In the genomic region with DNA sequence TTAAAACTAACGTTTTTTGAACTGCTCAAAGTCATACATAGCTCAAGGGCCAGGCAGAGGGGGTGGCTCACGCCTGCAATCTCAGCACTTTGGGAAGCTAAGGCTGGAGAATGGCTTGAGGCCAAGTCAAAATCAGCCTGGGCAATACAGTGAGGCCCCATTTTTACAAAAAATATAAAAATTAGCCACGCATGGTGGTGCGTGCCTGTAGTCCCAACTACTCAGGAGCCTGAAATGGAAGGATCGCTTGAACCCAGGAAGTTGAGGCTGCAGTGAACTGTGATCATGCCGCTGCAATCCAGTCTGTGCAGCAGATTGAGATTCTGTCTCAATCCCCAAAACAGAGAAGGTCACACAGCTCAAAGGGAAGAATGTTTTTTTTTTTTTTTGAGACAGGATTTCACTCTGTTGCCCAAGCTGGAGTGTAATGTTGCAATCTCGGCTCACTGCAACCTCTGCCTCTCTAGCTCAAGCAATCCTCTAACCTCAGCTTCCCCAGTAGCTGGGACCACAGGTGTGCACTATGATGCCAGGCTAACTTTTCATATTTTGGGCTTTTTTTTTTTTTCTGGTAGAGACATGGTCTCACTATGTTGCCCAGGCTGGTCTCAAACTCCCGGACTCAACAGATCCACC, we compare ENCODE assay signal across 13 cellular contexts. TPM values are rescaled to one million over a fixed set of nuclear protein-coding genes. Genes with fewer than 3 reads are reported as not detected.
DNase-seq lines count a peak whose midpoint lies in the region; ATAC-seq, FAIRE-seq and TF ChIP-seq lines count a peak whose summit lies in the region.
"Had no signal": no experiment of that assay in that cellular context is flagged by ENCODE, and none has a peak within 500 bp of the region (broad histone marks: within the 10 kb centered on the region; RNA-seq: fewer than 3 reads in every experiment).

No MANE protein-coding gene starts in this region.

- no peak for ATAC-seq in GM12878
- no peak for ATAC-seq in HG02870 (IDR thresholded peaks at IDR 0.05; ENCODE audit: unreplicated experiment)
- ATAC-seq in HG03378 (IDR thresholded peaks at IDR 0.05; ENCODE audit: unreplicated experiment) = no peak
- ATAC-seq: pancreas had no signal

- peak overlapping the region; percentile 31 for H3K27ac ChIP-seq in AG04450 (ENCODE audit: low read depth, low read length)
- H3K27ac ChIP-seq in GM12878 (ENCODE audit: control insufficient read depth, insufficient read depth) = no peak overlapping the region

- no peaks in the 10 kb centered on the region for H3K27me3 Mint-ChIP-seq in IgD-negative memory B cell

- no peak for TF ChIP-seq RAD21 in GM12878 (IDR thresholded peaks at IDR 0.05; ENCODE audit: insufficient read depth, low read depth, low read length)

- TF ChIP-seq CTCF in AG04450 (IDR thresholded peaks at IDR 0.05; ENCODE audit: low read depth, low read length) (no peak), GM12878 (IDR thresholded peaks at IDR 0.05 in 2 of 3, conservative IDR thresholded peaks at IDR 0.05 in 1 of 3; ENCODE audit: control insufficient read depth in 2 of 3, extremely low read depth in 1 of 3, insufficient read depth in 1 of 3, low read depth in 3 of 3, low read length in 3 of 3) (no peak)

- BruUV-seq in GM12878 (replicated peaks; lab: Mats Ljungman, UMichigan) = no TSS peak

- no peaks in the 10 kb centered on the region for H3K27me3 ChIP-seq in AG04450 (ENCODE audit: control insufficient read depth, insufficient read depth, low read length)
- H3K27me3 ChIP-seq in GM12878 (replicated peaks in 1 of 2; ENCODE audit: control insufficient read depth in 2 of 2, insufficient read depth in 2 of 2, low read length in 1 of 2) = no peaks in the 10 kb centered on the region
- H3K27me3 ChIP-seq: pancreas had no signal

- peaks cover 8% of the 10 kb centered on the region for H3K4me1 ChIP-seq in GM12878 (ENCODE audit: control insufficient read depth, insufficient read depth, low read length)

- DNase-seq in AG04450 (ENCODE audit: low read depth, low spot score) = no peak
- DNase-seq in GM12878 (ENCODE audit: low read depth, low spot score) = no peak
- DNase-seq in medulla oblongata (ENCODE audit: extremely low spot score) = peak; percentile 30
- DNase-seq in GDM1 (lab: John Stamatoyannopoulos, UW) = no peak
- DNase-seq in DMS153 (lab: John Stamatoyannopoulos, UW) = no peak
- DNase-seq: activated CD4-positive, CD25-positive, alpha-beta regulatory T cell; NCI-H187; pancreas had no signal

- in situ Hi-C loops in GM12878 (cut with MboI) = no loop called here

- no peak for TF ChIP-seq POLR2A in GM12878 (IDR thresholded peaks at IDR 0.05; ENCODE audit: low read depth, low read length)

- H3K9ac ChIP-seq in GM12878 (ENCODE audit: control insufficient read depth, insufficient read depth, low read length) = no peak overlapping the region

- peak overlapping the region; percentile 40; the same call in 1 of the 2 replicates for H3K4me2 ChIP-seq in GM12878 (ENCODE audit: control insufficient read depth, insufficient read depth)

- POLR2A ChIA-PET in AG04450 (lab: Yijun Ruan, JAX) = interaction anchor here (0.6 to 0.8 kb wide), 4 partner anchors 12 to 660 kb away, joined by 3 read pairs; partner anchors contain the start of genes AJUBA and PRMT5
- POLR2A ChIA-PET in GM12878 (lab: Charles Lee) = interaction anchor here (0.7 to 6.2 kb wide), 8 partner anchors 12 to 121 kb away, joined by 3 to 73 read pairs (median 4); partner anchors contain the start of genes LRP10 and PRMT5

- intact Hi-C loops in GM12878 (cut with micrococcal nuclease; ENCODE audit: unreplicated experiment) = loop anchor here (5.0 to 10.0 kb wide), 2 partner anchors 44 to 431 kb away; partner anchors contain the start of gene LRP10

- peaks cover 0 to 2% (median 0%) of the 10 kb centered on the region in 3 donors for H3K9me3 Mint-ChIP-seq in IgD-negative memory B cell

- peaks cover 45% of the 10 kb centered on the region for H3K79me2 ChIP-seq in GM12878 (ENCODE audit: control insufficient read depth, insufficient read depth, low read length)

- H4K20me1 ChIP-seq in GM12878 (ENCODE audit: control insufficient read depth, insufficient read depth) = no peaks in the 10 kb centered on the region

- H3K4me1 Mint-ChIP-seq in IgD-negative memory B cell = peaks cover 18 to 28% (median 21%) of the 10 kb centered on the region in 3 donors

- TF ChIP-seq EP300 in GM12878 (IDR thresholded peaks at IDR 0.05; ENCODE audit: borderline replicate concordance in 1 of 2, control insufficient read depth in 1 of 2, low read depth in 2 of 2, low read length in 2 of 2) = no peak

- H3K27ac Mint-ChIP-seq in IgD-negative memory B cell = peak overlapping the region; percentile 39 to 99 (median 50)

- 86% methylated on average over 8 of the region's 8 CpGs for WGBS in GM12878 (ENCODE audit: insufficient coverage, insufficient replicate concordance, low lambda C conversion rate, missing lambda C conversion rate)

- FAIRE-seq in GM12878 (lab: Jason Lieb, UNC) = no peak
- FAIRE-seq: endometrium, islet of Langerhans, pancreas had no signal

- peaks cover 2 to 7% of the 10 kb centered on the region in 2 experiments; a peak in 3 of 4 replicates for H3K36me3 ChIP-seq in GM12878 (ENCODE audit: control insufficient read depth in 2 of 2, insufficient read depth in 2 of 2, low read length in 1 of 2)
- H3K36me3 ChIP-seq: pancreas had no signal

- H3K4me3 Mint-ChIP-seq in IgD-negative memory B cell = peak overlapping the region in 2 of 4 donors; percentile 21 to 52

- no peak overlapping the region for H2AFZ ChIP-seq in GM12878 (ENCODE audit: control insufficient read depth, low read depth, low read length)

- CTCF ChIA-PET in AG04450 (lab: Charles Lee) (interaction anchor here (0.6 to 5.9 kb wide), 11 partner anchors 14 to 1327 kb away, joined by 3 to 36 read pairs (median 7); partner anchors contain the start of genes LRP10 and PRMT5), GM12878 (lab: Yijun Ruan, JAX) (interaction anchor here (0.6 to 6.0 kb wide), 11 partner anchors 14 to 636 kb away, joined by 3 to 56 read pairs (median 3); partner anchors contain the start of genes LRP10 and PRMT5)

- RAD21 ChIA-PET in GM12878 (lab: Charles Lee; ENCODE audit: unreplicated experiment) = interaction anchor here (1.1 to 1.7 kb wide), 6 partner anchors 8 to 86 kb away, joined by 3 to 8 read pairs (median 4); no protein-coding TSS in a partner anchor

- H3K9me3 ChIP-seq in AG04450 (ENCODE audit: control insufficient read depth, insufficient read depth, low read length) (no peaks in the 10 kb centered on the region), GM12878 (replicated peaks; ENCODE audit: control insufficient read depth, insufficient read depth, low read length) (no peaks in the 10 kb centered on the region)
- H3K9me3 ChIP-seq: pancreas had no signal

- SMC1A ChIA-PET in GM12878 (lab: Charles Lee; ENCODE audit: uncharacterized antibody, unreplicated experiment) = interaction anchor here (0.6 to 2.3 kb wide), 12 partner anchors 10 to 296 kb away, joined by 3 to 9 read pairs (median 4); partner anchors contain the start of gene PRMT5

- H3K36me3 Mint-ChIP-seq in IgD-negative memory B cell = peaks cover 5% of the 10 kb centered on the region

- H3K4me3 ChIP-seq in AG04450 (ENCODE audit: low read depth, low read length) (no peak overlapping the region), GM12878 (no peak overlapping the region)
- H3K4me3 ChIP-seq: pancreas had no signal

RNA-seq across cellular contexts. Expression of gene RBM23, which starts 2.9 kb away (rescaled TPM):
- polyA plus RNA-seq in AG04450 (2011; rRNA removed) (46.2 and 47.2 TPM in 2 replicates), IgD-negative memory B cell (49.7 TPM), GM12878 (2011; rRNA removed) (72.6 and 75.2 TPM in 2 replicates), GM12878 (2014; fragmentation: Illumina TruSeq; extraction: Trizol) (70.4 and 72.4 TPM in 2 replicates), GM12878 (2014; fragmentation: Nextera tagmentation; extraction: Ambion mirVana) (10 to 100 TPM; 60.7 to 65.7 TPM), GM12878 (2014; rRNA removed) (52.9 and 55.0 TPM in 2 replicates), GM12878 (2016; fragmentation: Nextera tagmentation; extraction: Ambion mirVana) (10 to 100 TPM; 60.5 to 61.9 TPM)
- 73.1 and 79.5 TPM in 2 replicates for polyA minus RNA-seq in AG04450 (2011; rRNA and poly(A)+ RNA removed)
- total RNA-seq in GM12878 (2013; cell fraction: nucleolus; rRNA removed) = 86.0 and 99.3 TPM in 2 replicates
- total RNA-seq in GM12878 (2014; rRNA removed) (54.0 and 63.9 TPM in 2 replicates), GM12878 (2014; rRNA removed; fragmentation: Illumina TruSeq; extraction: Trizol) (55.1 and 55.6 TPM in 2 replicates), GM12878 (2021) (61.4 and 66.1 TPM in 2 replicates)
- 38.1 TPM for polyA plus RNA-seq in GM12878 (2011; ENCODE audit: low read depth)
- polyA plus RNA-seq in GM12878 (2011; cell fraction: cytosol; rRNA removed) = 75.3 and 79.2 TPM in 2 replicates
- polyA plus RNA-seq in GM12878 (2011; cell fraction: nucleus; rRNA removed) = 84.1 and 96.7 TPM in 2 replicates
- polyA plus RNA-seq in GM12878 (2012) = 28.1 and 30.3 TPM in 2 replicates
- polyA minus RNA-seq in GM12878 (2011; rRNA and poly(A)+ RNA removed) = 88.0 and 92.9 TPM in 2 replicates
- polyA minus RNA-seq in GM12878 (2011; cell fraction: cytosol; rRNA and poly(A)+ RNA removed) = 33.0 and 43.8 TPM in 2 replicates
- 27.3 and 65.8 TPM in 2 replicates for polyA minus RNA-seq in GM12878 (2011; cell fraction: nucleus; rRNA and poly(A)+ RNA removed)

RNA-seq across cellular contexts. Expression of gene PRMT5, which starts 13.2 kb away (rescaled TPM):
- polyA plus RNA-seq in AG04450 (2011; rRNA removed) = 125 and 133 TPM in 2 replicates
- 144 and 157 TPM in 2 replicates for polyA minus RNA-seq in AG04450 (2011; rRNA and poly(A)+ RNA removed)
- polyA plus RNA-seq in IgD-negative memory B cell = 45.0 TPM
- 38.4 and 43.2 TPM in 2 replicates for total RNA-seq in GM12878 (2013; cell fraction: nucleolus; rRNA removed)
- total RNA-seq in GM12878 (2014; rRNA removed) = 96.2 and 106 TPM in 2 replicates
- total RNA-seq in GM12878 (2014; rRNA removed; fragmentation: Illumina TruSeq; extraction: Trizol) = 103 and 113 TPM in 2 replicates
- 105 and 115 TPM in 2 replicates for total RNA-seq in GM12878 (2021)
- 71.5 TPM for polyA plus RNA-seq in GM12878 (2011; ENCODE audit: low read depth)
- polyA plus RNA-seq in GM12878 (2011; rRNA removed) = 175 and 221 TPM in 2 replicates
- 284 and 348 TPM in 2 replicates for polyA plus RNA-seq in GM12878 (2011; cell fraction: cytosol; rRNA removed)
- 231 and 240 TPM in 2 replicates for polyA plus RNA-seq in GM12878 (2011; cell fraction: nucleus; rRNA removed)
- polyA plus RNA-seq in GM12878 (2012) = 53.0 and 76.1 TPM in 2 replicates
- 125 and 129 TPM in 2 replicates for polyA plus RNA-seq in GM12878 (2014; fragmentation: Illumina TruSeq; extraction: Trizol)
- 10 to 100 TPM; 54.3 to 71.6 TPM for polyA plus RNA-seq in GM12878 (2014; fragmentation: Nextera tagmentation; extraction: Ambion mirVana)
- 106 and 118 TPM in 2 replicates for polyA plus RNA-seq in GM12878 (2014; rRNA removed)
- polyA plus RNA-seq in GM12878 (2016; fragmentation: Nextera tagmentation; extraction: Ambion mirVana) = 100 to 1,000 TPM; 175 to 195 TPM
- 257 and 258 TPM in 2 replicates for polyA minus RNA-seq in GM12878 (2011; rRNA and poly(A)+ RNA removed)
- polyA minus RNA-seq in GM12878 (2011; cell fraction: cytosol; rRNA and poly(A)+ RNA removed) = 104 and 113 TPM in 2 replicates
- 50.1 and 66.8 TPM in 2 replicates for polyA minus RNA-seq in GM12878 (2011; cell fraction: nucleus; rRNA and poly(A)+ RNA removed)

RNA-seq across cellular contexts. Expression of gene REM2, which starts 33.0 kb away (rescaled TPM):
- polyA plus RNA-seq in AG04450 (2011; rRNA removed) (0.06 and 0.19 TPM in 2 replicates), IgD-negative memory B cell (2.6 TPM), GM12878 (2011; rRNA removed) (0.69 and 1.1 TPM in 2 replicates), GM12878 (2014; fragmentation: Illumina TruSeq; extraction: Trizol) (0.17 and 0.66 TPM in 2 replicates), GM12878 (2014; fragmentation: Nextera tagmentation; extraction: Ambion mirVana) (1 to 10 TPM in 1 of 2 experiments, under 1 TPM in 1; 0.68 to 1.3 TPM), GM12878 (2014; rRNA removed) (1.3 and 1.5 TPM in 2 replicates), GM12878 (2016; fragmentation: Nextera tagmentation; extraction: Ambion mirVana) (1 to 10 TPM in 1 of 2 experiments, under 1 TPM in 1; 0.97 to 1.5 TPM)
- 0.23 TPM in 1 of 2 replicates, not detected in the other for polyA minus RNA-seq in AG04450 (2011; rRNA and poly(A)+ RNA removed)
- 3.3 and 4.7 TPM in 2 replicates for total RNA-seq in GM12878 (2013; cell fraction: nucleolus; rRNA removed)
- total RNA-seq in GM12878 (2014; rRNA removed) (0.87 and 1.2 TPM in 2 replicates), GM12878 (2014; rRNA removed; fragmentation: Illumina TruSeq; extraction: Trizol) (0.27 and 0.37 TPM in 2 replicates), GM12878 (2021) (0.66 and 0.69 TPM in 2 replicates)
- 0.84 TPM for polyA plus RNA-seq in GM12878 (2011; ENCODE audit: low read depth)
- polyA plus RNA-seq in GM12878 (2011; cell fraction: cytosol; rRNA removed) = 0.59 and 0.61 TPM in 2 replicates
- 1.9 and 2.3 TPM in 2 replicates for polyA plus RNA-seq in GM12878 (2011; cell fraction: nucleus; rRNA removed)
- 0.94 and 1.6 TPM in 2 replicates for polyA plus RNA-seq in GM12878 (2012)
- 0.88 and 1.6 TPM in 2 replicates for polyA minus RNA-seq in GM12878 (2011; rRNA and poly(A)+ RNA removed)
- polyA minus RNA-seq in GM12878 (2011; cell fraction: cytosol; rRNA and poly(A)+ RNA removed) = 0.94 TPM in 2 replicates
- 2.4 and 2.8 TPM in 2 replicates for polyA minus RNA-seq in GM12878 (2011; cell fraction: nucleus; rRNA and poly(A)+ RNA removed)

RNA-seq across cellular contexts. Expression of gene HAUS4, which starts 40.9 kb away (rescaled TPM):
- polyA plus RNA-seq in AG04450 (2011; rRNA removed) (22.7 and 25.4 TPM in 2 replicates), IgD-negative memory B cell (28.5 TPM), GM12878 (2011; rRNA removed) (77.0 and 98.3 TPM in 2 replicates), GM12878 (2014; fragmentation: Illumina TruSeq; extraction: Trizol) (51.8 and 73.5 TPM in 2 replicates), GM12878 (2014; fragmentation: Nextera tagmentation; extraction: Ambion mirVana) (10 to 100 TPM; 14.9 to 33.0 TPM), GM12878 (2014; rRNA removed) (64.7 and 73.5 TPM in 2 replicates), GM12878 (2016; fragmentation: Nextera tagmentation; extraction: Ambion mirVana) (10 to 100 TPM; 49.4 to 58.2 TPM)
- 11.1 and 18.0 TPM in 2 replicates for polyA minus RNA-seq in AG04450 (2011; rRNA and poly(A)+ RNA removed)
- total RNA-seq in GM12878 (2013; cell fraction: nucleolus; rRNA removed) = 46.0 and 58.5 TPM in 2 replicates
- total RNA-seq in GM12878 (2014; rRNA removed) (71.8 and 84.5 TPM in 2 replicates), GM12878 (2014; rRNA removed; fragmentation: Illumina TruSeq; extraction: Trizol) (57.1 and 59.5 TPM in 2 replicates), GM12878 (2021) (58.8 and 60.4 TPM in 2 replicates)
- polyA plus RNA-seq in GM12878 (2011; ENCODE audit: low read depth) = 32.7 TPM
- 60.2 and 60.8 TPM in 2 replicates for polyA plus RNA-seq in GM12878 (2011; cell fraction: cytosol; rRNA removed)
- polyA plus RNA-seq in GM12878 (2011; cell fraction: nucleus; rRNA removed) = 62.2 and 82.8 TPM in 2 replicates
- polyA plus RNA-seq in GM12878 (2012) = 41.9 and 54.9 TPM in 2 replicates
- polyA minus RNA-seq in GM12878 (2011; rRNA and poly(A)+ RNA removed) = 60.3 and 76.5 TPM in 2 replicates
- polyA minus RNA-seq in GM12878 (2011; cell fraction: cytosol; rRNA and poly(A)+ RNA removed) = 11.2 and 23.1 TPM in 2 replicates
- 26.0 and 33.6 TPM in 2 replicates for polyA minus RNA-seq in GM12878 (2011; cell fraction: nucleus; rRNA and poly(A)+ RNA removed)

RNA-seq across cellular contexts. Expression of gene LRP10, which starts 44.5 kb away (rescaled TPM):
- polyA plus RNA-seq in AG04450 (2011; rRNA removed) = 87.8 and 125 TPM in 2 replicates
- polyA minus RNA-seq in AG04450 (2011; rRNA and poly(A)+ RNA removed) = 128 and 185 TPM in 2 replicates
- 113 TPM for polyA plus RNA-seq in IgD-negative memory B cell
- total RNA-seq in GM12878 (2013; cell fraction: nucleolus; rRNA removed) = 43.0 and 46.7 TPM in 2 replicates
- 16.7 and 17.8 TPM in 2 replicates for total RNA-seq in GM12878 (2014; rRNA removed)
- total RNA-seq in GM12878 (2014; rRNA removed; fragmentation: Illumina TruSeq; extraction: Trizol) = 10.5 and 13.5 TPM in 2 replicates
- 51.5 and 56.9 TPM in 2 replicates for total RNA-seq in GM12878 (2021)
- polyA plus RNA-seq in GM12878 (2011; ENCODE audit: low read depth) = 23.9 TPM
- polyA plus RNA-seq in GM12878 (2011; rRNA removed) = 7.9 and 20.4 TPM in 2 replicates
- polyA plus RNA-seq in GM12878 (2011; cell fraction: cytosol; rRNA removed) = 30.1 and 31.1 TPM in 2 replicates
- 57.3 and 57.9 TPM in 2 replicates for polyA plus RNA-seq in GM12878 (2011; cell fraction: nucleus; rRNA removed)
- 47.1 and 60.2 TPM in 2 replicates for polyA plus RNA-seq in GM12878 (2012)
- 8.3 and 24.5 TPM in 2 replicates for polyA plus RNA-seq in GM12878 (2014; fragmentation: Illumina TruSeq; extraction: Trizol)
- polyA plus RNA-seq in GM12878 (2014; fragmentation: Nextera tagmentation; extraction: Ambion mirVana) = 1 to 10 TPM; 3.0 TPM
- 21.4 and 23.0 TPM in 2 replicates for polyA plus RNA-seq in GM12878 (2014; rRNA removed)
- polyA plus RNA-seq in GM12878 (2016; fragmentation: Nextera tagmentation; extraction: Ambion mirVana) = 10 to 100 TPM; 43.8 to 53.7 TPM
- polyA minus RNA-seq in GM12878 (2011; rRNA and poly(A)+ RNA removed) = 43.4 and 68.8 TPM in 2 replicates
- 30.1 and 34.1 TPM in 2 replicates for polyA minus RNA-seq in GM12878 (2011; cell fraction: cytosol; rRNA and poly(A)+ RNA removed)
- polyA minus RNA-seq in GM12878 (2011; cell fraction: nucleus; rRNA and poly(A)+ RNA removed) = 24.3 and 36.3 TPM in 2 replicates
